ENCODE assay signal across 8 cellular contexts in the genomic region with DNA sequence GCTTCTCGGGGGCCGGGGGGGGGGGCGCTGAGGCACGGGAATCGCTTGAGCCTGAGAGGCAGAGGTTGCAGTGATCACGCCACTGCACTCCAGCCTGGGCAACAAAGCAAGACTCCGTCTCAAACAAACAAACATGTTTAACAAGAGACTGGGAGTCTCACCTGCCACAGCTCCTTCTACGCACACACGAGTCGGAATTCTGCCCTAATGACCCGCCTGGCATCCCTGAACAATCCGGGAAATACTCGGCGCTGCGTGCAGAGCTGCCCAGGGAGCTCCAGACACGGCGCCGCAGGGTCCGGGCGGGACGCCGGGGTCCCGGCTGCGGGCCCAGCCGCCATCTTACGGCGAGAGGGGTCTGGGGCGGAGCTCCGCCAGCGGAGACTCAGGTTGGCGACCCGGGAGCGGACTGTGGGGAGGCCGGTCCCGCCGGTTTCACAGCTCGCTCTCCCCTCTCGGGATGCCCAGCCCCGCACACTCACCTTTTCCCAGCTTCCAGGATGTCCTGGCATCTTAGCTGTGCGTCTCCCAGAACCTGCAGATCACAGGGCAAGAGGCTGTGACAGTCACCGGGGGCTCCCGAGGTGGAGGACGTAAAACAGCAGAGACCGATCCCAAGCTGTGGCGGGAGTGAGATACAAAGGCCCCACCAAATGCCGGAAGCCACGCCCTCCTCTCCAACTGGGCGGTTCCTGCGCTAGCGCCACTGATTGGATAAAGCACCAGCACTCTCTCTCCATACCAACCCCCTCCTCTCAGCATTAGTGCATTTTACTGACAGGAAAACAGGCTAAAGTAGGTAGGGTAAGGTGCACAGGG. TPM values are rescaled to one million over a fixed set of nuclear protein-coding genes. Genes with fewer than 3 reads are reported as not detected.
DNase-seq lines count a peak whose midpoint lies in the region; ATAC-seq, FAIRE-seq and TF ChIP-seq lines count a peak whose summit lies in the region.

No MANE protein-coding gene starts in this region.

- intact Hi-C loops in HepG2 (cut with micrococcal nuclease; ENCODE audit: unreplicated experiment): loop anchor here (1.0 to 10.0 kb wide), 2 partner anchors 24 to 121 kb away; a partner anchor contains a TSS

- DNase-seq in AG09309 (ENCODE audit: low read depth) (no peak), NCI-H524 (lab: John Stamatoyannopoulos, UW) (peak; percentile 87 to 94), dermis blood vessel endothelial cell (peak; percentile 89), HepG2 (ENCODE audit: low spot score) (peak; percentile 88)
- DNase-seq in activated CD4-positive, alpha-beta T cell treated with anti-CD3 and anti-CD28 coated beads, Interleukin-2, amount 50 U/mL, for 24 hours (ENCODE audit: low read depth in 1 of 2, low spot score in 1 of 2): peak; percentile 77 to 91
- peak; percentile 93 for DNase-seq in stimulated activated CD4-positive, alpha-beta T cell treated with anti-CD3 and anti-CD28 coated beads, Interleukin-4, amount 100 ng/mL, for 1 hour

- no TSS peak for BruUV-seq in HepG2 (replicated peaks; lab: Mats Ljungman, UMichigan)

- peak overlapping the region; percentile 87 for H3K27ac ChIP-seq in HepG2 (ENCODE audit: extremely low read length, insufficient read depth, low read length)

- peaks cover 3 to 8% of the 10 kb centered on the region in 2 experiments; a peak in 3 of 5 replicates for H3K36me3 ChIP-seq in HepG2 (replicated peaks in 1 of 2; ENCODE audit: control insufficient read depth in 1 of 2, insufficient read depth in 2 of 2, low read length in 2 of 2)

- in situ Hi-C loops in HepG2 (cut with HindIII; ENCODE audit: extremely low pct_ligation_motif_present, low pct_unique_long_range_greater_than_20kb): loop anchor here (25.0 kb wide), 1 partner anchor 763 kb away; no protein-coding TSS in a partner anchor

- H3K27me3 ChIP-seq in HepG2 (ENCODE audit: control insufficient read depth in 1 of 2, insufficient read depth in 2 of 2, low read length in 2 of 2): no peaks in the 10 kb centered on the region; a peak in 1 of 5 replicates

- peaks cover 63% of the 10 kb centered on the region for H3K4me1 ChIP-seq in HepG2 (ENCODE audit: insufficient read depth, low read length)

- H3K79me2 ChIP-seq in HepG2 (ENCODE audit: insufficient read depth, low read length): peaks cover 22% of the 10 kb centered on the region

- H2AFZ ChIP-seq in HepG2 (ENCODE audit: low read length): no peak overlapping the region

- FAIRE-seq in HepG2 (lab: Jason Lieb, UNC): peak; percentile 54

- H3K4me2 ChIP-seq in HepG2 (ENCODE audit: low read depth, low read length): peak overlapping the region; percentile 59

- CTCF ChIA-PET in HepG2 (lab: Yijun Ruan, JAX; ENCODE audit: low intra/inter-chr PET ratio, low total read pairs): no interaction called here

- no peak for TF ChIP-seq RAD21 in HepG2 (CRISPR knock-in tag; IDR thresholded peaks at IDR 0.05)

- TF ChIP-seq EP300 in HepG2 (IDR thresholded peaks at IDR 0.05; ENCODE audit: low read depth in 2 of 2, low read length in 2 of 2) (no peak), HepG2 (CRISPR knock-in tag; IDR thresholded peaks at IDR 0.05; ENCODE audit: borderline replicate concordance) (no peak)

- TF ChIP-seq CTCF in AG09309 (IDR thresholded peaks at IDR 0.05; ENCODE audit: control insufficient read depth, insufficient read depth, low read depth, low read length, missing control alignments): no peak
- peak; percentile 50 for TF ChIP-seq CTCF in HepG2 (CRISPR knock-in tag; IDR thresholded peaks at IDR 0.05)

- POLR2A ChIA-PET in HepG2 (lab: Yijun Ruan, JAX): interaction anchor here (0.9 to 2.1 kb wide), 13 partner anchors 8 to 1507 kb away, joined by 3 to 29 read pairs (median 6); a partner anchor contains a TSS

- 0% methylated on average over 17 of the region's 50 CpGs for WGBS in HepG2 (ENCODE audit: low lambda C conversion rate)

- ATAC-seq in GM19025 (IDR thresholded peaks at IDR 0.05; ENCODE audit: low read depth, unreplicated experiment) (peak; percentile 99), HG03354 (IDR thresholded peaks at IDR 0.05; ENCODE audit: poor library complexity, severe bottlenecking, unreplicated experiment) (peak; percentile 99), HepG2 (peak; percentile 98)

- peak overlapping the region; percentile 99 for H3K4me3 ChIP-seq in AG09309 (ENCODE audit: control insufficient read depth, low read depth, low read length)
- H3K4me3 ChIP-seq in HepG2 (replicated peaks in 1 of 3; ENCODE audit: insufficient read depth in 1 of 3, low read depth in 2 of 3, low read length in 3 of 3): peak overlapping the region; percentile 90 to 97 (median 94)

- peak overlapping the region; percentile 90 for H3K9ac ChIP-seq in HepG2 (ENCODE audit: insufficient read depth, low read depth, low read length)

- H4K20me1 ChIP-seq in HepG2 (ENCODE audit: insufficient read depth, low read length): no peaks in the 10 kb centered on the region

- H3K9me3 ChIP-seq in HepG2 (ENCODE audit: low read length): no peaks in the 10 kb centered on the region

- peak; percentile 91 to 92 for TF ChIP-seq POLR2A in HepG2 (IDR thresholded peaks at IDR 0.05; ENCODE audit: insufficient read depth in 1 of 2, low read depth in 2 of 2, low read length in 2 of 2)

TF ChIP-seq in HepG2, 621 proteins besides CTCF, POLR2A, EP300 and RAD21 (continues in another document):
- peak; percentile 80 for TF ChIP-seq ZFY (CRISPR knock-in tag; IDR thresholded peaks at IDR 0.05)
- peak; percentile 79 for TF ChIP-seq PHF8 (CRISPR knock-in tag; IDR thresholded peaks at IDR 0.05)
- no peak for TF ChIP-seq ZNF260 (CRISPR knock-in tag; IDR thresholded peaks at IDR 0.05; ENCODE audit: borderline replicate concordance, low read depth)
- no peak for TF ChIP-seq ZSCAN30 (CRISPR knock-in tag; IDR thresholded peaks at IDR 0.05)
- TF ChIP-seq ZNF136 (CRISPR knock-in tag; IDR thresholded peaks at IDR 0.05; ENCODE audit: low read depth): no peak
- TF ChIP-seq ZBTB8A (CRISPR knock-in tag; IDR thresholded peaks at IDR 0.05; ENCODE audit: borderline replicate concordance, low read depth): 0 out of 2 replicates have a peak, but pooled peaks have one; percentile 32
- TF ChIP-seq ZNF224 (CRISPR knock-in tag; IDR thresholded peaks at IDR 0.05): peak; percentile 42; the same call in 1 of the 2 replicates
- TF ChIP-seq, protein P1, sequence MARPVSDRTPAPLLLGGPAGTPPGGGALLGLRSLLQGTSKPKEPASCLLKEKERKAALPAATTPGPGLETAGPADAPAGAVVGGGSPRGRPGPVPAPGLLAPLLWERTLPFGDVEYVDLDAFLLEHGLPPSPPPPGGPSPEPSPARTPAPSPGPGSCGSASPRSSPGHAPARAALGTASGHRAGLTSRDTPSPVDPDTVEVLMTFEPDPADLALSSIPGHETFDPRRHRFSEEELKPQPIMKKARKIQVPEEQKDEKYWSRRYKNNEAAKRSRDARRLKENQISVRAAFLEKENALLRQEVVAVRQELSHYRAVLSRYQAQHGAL (CRISPR knock-in tag; IDR thresholded peaks at IDR 0.05; ENCODE audit: not compliant biosample characterization): peak; percentile 60
- TF ChIP-seq, protein P2, sequence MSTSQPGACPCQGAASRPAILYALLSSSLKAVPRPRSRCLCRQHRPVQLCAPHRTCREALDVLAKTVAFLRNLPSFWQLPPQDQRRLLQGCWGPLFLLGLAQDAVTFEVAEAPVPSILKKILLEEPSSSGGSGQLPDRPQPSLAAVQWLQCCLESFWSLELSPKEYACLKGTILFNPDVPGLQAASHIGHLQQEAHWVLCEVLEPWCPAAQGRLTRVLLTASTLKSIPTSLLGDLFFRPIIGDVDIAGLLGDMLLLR (CRISPR knock-in tag; IDR thresholded peaks at IDR 0.05): no peak
- TF ChIP-seq ZNF720 (CRISPR knock-in tag; IDR thresholded peaks at IDR 0.05): no peak
- no peak for TF ChIP-seq SRF (IDR thresholded peaks at IDR 0.05; ENCODE audit: low read depth, low read length)
- TF ChIP-seq ZNF138 (CRISPR knock-in tag; IDR thresholded peaks at IDR 0.05; ENCODE audit: low read depth): 0 out of 2 replicates have a peak, but pooled peaks have one; percentile 50
- TF ChIP-seq FOXJ3 (CRISPR knock-in tag; IDR thresholded peaks at IDR 0.05; ENCODE audit: borderline replicate concordance): 0 out of 2 replicates have a peak, but pooled peaks have one; percentile 24
- TF ChIP-seq TCF12 (IDR thresholded peaks at IDR 0.05): no peak
- no peak for TF ChIP-seq TCF12 (CRISPR knock-in tag; IDR thresholded peaks at IDR 0.05)
- no peak for TF ChIP-seq ATAD3A (CRISPR knock-in tag; IDR thresholded peaks at IDR 0.05)
- TF ChIP-seq ZNF44 (CRISPR knock-in tag; IDR thresholded peaks at IDR 0.05): no peak
- TF ChIP-seq POLR2AphosphoS5 (IDR thresholded peaks at IDR 0.05; ENCODE audit: low read depth, low read length): peak; percentile 90
- TF ChIP-seq DMAP1 (CRISPR knock-in tag; IDR thresholded peaks at IDR 0.05): no peak
- TF ChIP-seq ZNF292 (CRISPR knock-in tag; IDR thresholded peaks at IDR 0.05; ENCODE audit: borderline replicate concordance, low read depth): no peak; the same call in 1 of the 2 replicates

RNA-seq across cellular contexts. Expression of a gene that starts 23.6 kb away (rescaled TPM):
- 5.6 and 8.7 TPM in 2 replicates for total RNA-seq in dermis blood vessel endothelial cell
- total RNA-seq in HepG2 (2016; rRNA removed; fragmentation: Illumina TruSeq; extraction: Trizol): 15.0 and 19.8 TPM in 2 replicates
- total RNA-seq in HepG2 (2016; cell fraction: cytosol; rRNA removed; fragmentation: Illumina TruSeq; extraction: Trizol; ENCODE audit: low read depth): 1.2 and 1.3 TPM in 2 replicates
- total RNA-seq in HepG2 (2016; cell fraction: insoluble cytoplasmic fraction; rRNA removed; fragmentation: Illumina TruSeq; extraction: Trizol): 14.7 and 20.5 TPM in 2 replicates
- total RNA-seq in HepG2 (2016; cell fraction: membrane; rRNA removed; fragmentation: Illumina TruSeq; extraction: Trizol): 4.5 and 5.8 TPM in 2 replicates
- total RNA-seq in HepG2 (2016; cell fraction: nucleus; rRNA removed; fragmentation: Illumina TruSeq; extraction: Trizol): 10.0 and 10.6 TPM in 2 replicates
- 1.1 and 1.5 TPM in 2 replicates for polyA plus RNA-seq in HepG2 (2011; rRNA removed)
- 0.48 and 0.71 TPM in 2 replicates for polyA plus RNA-seq in HepG2 (2011; cell fraction: cytosol; rRNA removed)
- 1.1 and 1.5 TPM in 2 replicates for polyA plus RNA-seq in HepG2 (2011; cell fraction: nucleus; rRNA removed)
- polyA plus RNA-seq in HepG2 (2012): 0.68 and 1.2 TPM in 2 replicates
- polyA plus RNA-seq in HepG2 (2016; cell fraction: cytosol; fragmentation: Illumina TruSeq; extraction: Trizol; ENCODE audit: low read depth): 0.08 TPM in 1 of 2 replicates, not detected in the other
- 4.2 and 4.7 TPM in 2 replicates for polyA plus RNA-seq in HepG2 (2016; cell fraction: insoluble cytoplasmic fraction; fragmentation: Illumina TruSeq; extraction: Trizol; ENCODE audit: low read depth)
- polyA plus RNA-seq in HepG2 (2016; cell fraction: membrane; fragmentation: Illumina TruSeq; extraction: Trizol; ENCODE audit: low read depth): 0.10 and 0.54 TPM in 2 replicates
- polyA plus RNA-seq in HepG2 (2016; cell fraction: nucleus; fragmentation: Illumina TruSeq; extraction: Trizol; ENCODE audit: insufficient read depth, low read depth): 2.7 and 3.8 TPM in 2 replicates
- 6.3 TPM in 1 of 2 replicates, not detected in the other for polyA minus RNA-seq in HepG2 (2011; rRNA and poly(A)+ RNA removed; ENCODE audit: low replicate concordance)
- 4.6 and 6.9 TPM in 2 replicates for polyA minus RNA-seq in HepG2 (2011; cell fraction: cytosol; rRNA and poly(A)+ RNA removed)
- 8.7 and 9.0 TPM in 2 replicates for polyA minus RNA-seq in HepG2 (2011; cell fraction: nucleus; rRNA and poly(A)+ RNA removed)
